ENCODE assay signal across 8 cellular contexts in genomic region chr5:66828551-66829421, GRCh38.
DNase-seq lines count a peak whose midpoint lies in the region; ATAC-seq and TF ChIP-seq lines count a peak whose summit lies in the region.

No MANE protein-coding gene starts in this region.

- WGBS in lower leg skin, 2 donors, result 1% methylated on average over 21 of the region's 21 CpGs

- peak; percentile 71 for ATAC-seq in GM21529 (IDR thresholded peaks at IDR 0.05; ENCODE audit: unreplicated experiment)

- H3K27me3 ChIP-seq in effector memory CD4-positive, alpha-beta T cell (replicated peaks; ENCODE audit: control insufficient read depth, insufficient read depth, low read length, poor library complexity, severe bottlenecking), result no peaks in the 10 kb centered on the region

- TF ChIP-seq CTCF in lower leg skin (IDR thresholded peaks at IDR 0.05), result no peak

- DNase-seq in CD1c-positive myeloid dendritic cell (ENCODE audit: extremely low spot score), result peak; percentile 40
- peak; percentile 58 for DNase-seq in NCI-H2029 (lab: John Stamatoyannopoulos, UW)
- peak; percentile 38 to 54 for DNase-seq in activated CD4-positive, alpha-beta T cell treated with anti-CD3 and anti-CD28 coated beads, Interleukin-2, amount 50 U/mL, for 48 hours
- DNase-seq in effector memory CD4-positive, alpha-beta T cell, result peak; percentile 11 to 41 (median 38)
- peak; percentile 58 to 91 for DNase-seq in lower leg skin (ENCODE audit: low spot score in 2 of 2)
- peak; percentile 42 for DNase-seq in stimulated activated CD4-positive, alpha-beta T cell treated with anti-CD3 and anti-CD28 coated beads, Interleukin-4, amount 100 ng/mL, for 1 hour
- no peak for DNase-seq in SW 1271 (lab: John Stamatoyannopoulos, UW)

- H3K27ac ChIP-seq in effector memory CD4-positive, alpha-beta T cell (ENCODE audit: insufficient read depth, low read length, poor library complexity, severe bottlenecking), result peak overlapping the region; percentile 61

- no peaks in the 10 kb centered on the region for H3K36me3 ChIP-seq in effector memory CD4-positive, alpha-beta T cell (ENCODE audit: control insufficient read depth, insufficient read depth, low read length)

- H3K4me3 ChIP-seq in effector memory CD4-positive, alpha-beta T cell (ENCODE audit: insufficient read depth, low read depth, low read length, poor library complexity, severe bottlenecking), result peak overlapping the region; percentile 52
- no peak overlapping the region for H3K4me3 ChIP-seq in lower leg skin (ENCODE audit: low read depth, poor library complexity, severe bottlenecking)

- peaks cover 6% of the 10 kb centered on the region for H3K4me1 ChIP-seq in effector memory CD4-positive, alpha-beta T cell (ENCODE audit: control insufficient read depth, insufficient read depth, low read length, poor library complexity, severe bottlenecking)

- no peak for TF ChIP-seq POLR2A in lower leg skin (IDR thresholded peaks at IDR 0.05)

- H3K9me3 ChIP-seq in effector memory CD4-positive, alpha-beta T cell (ENCODE audit: control insufficient read depth, low read length), result no peaks in the 10 kb centered on the region

- intact Hi-C loops in lower leg skin (cut with DNase I; ENCODE audit: low total_unique reads), result no loop called here

Comparison
In these comparisons a context has a peak if more than half of its experiments do, and no peak if none do; other contexts are left out.
1. DNase-seq: peak in CD1c-positive myeloid dendritic cell (single experiment), NCI-H2029 (single experiment), activated CD4-positive, alpha-beta T cell treated with anti-CD3 and anti-CD28 coated beads, Interleukin-2, amount 50 U/mL, for 48 hours (2 of 2), effector memory CD4-positive, alpha-beta T cell (3 of 3), lower leg skin (2 of 2) and stimulated activated CD4-positive, alpha-beta T cell treated with anti-CD3 and anti-CD28 coated beads, Interleukin-4, amount 100 ng/mL, for 1 hour (single experiment); none in SW 1271 (0 of 2).